In the genomic region with DNA sequence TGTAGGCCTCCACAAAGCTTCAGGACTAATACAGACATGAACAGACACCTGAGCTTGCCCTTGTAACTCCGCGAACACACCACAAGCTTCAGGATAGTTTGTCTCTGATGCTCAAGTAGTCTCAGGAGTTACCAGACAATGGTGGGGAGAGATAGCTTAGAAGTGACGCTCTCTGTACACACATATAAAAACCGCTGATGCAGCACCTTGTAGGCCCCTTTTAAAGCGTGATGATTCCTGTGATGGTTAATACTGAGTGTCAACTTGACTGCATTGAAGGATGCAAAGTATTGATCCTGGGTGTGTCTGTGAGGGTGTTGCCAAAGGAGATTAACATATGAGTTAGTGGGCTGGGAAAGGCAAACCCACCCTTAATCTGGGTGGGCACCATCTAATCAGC, we compare ENCODE assay signal across 23 cellular contexts.
"Had no signal": no experiment of that assay in that cellular context is flagged by ENCODE, and none has a peak within 500 bp of the region (broad histone marks: within the 10 kb centered on the region; RNA-seq: fewer than 3 reads in every experiment).

No MANE protein-coding gene starts in this region.

- H3K9me3 ChIP-seq: SK-N-SH had no signal

- H3K27ac Mint-ChIP-seq: activated CD4-positive, alpha-beta memory T cell treated with anti-CD3 and anti-CD28 coated beads for 36 hours; activated CD4-positive, alpha-beta T cell treated with anti-CD3 and anti-CD28 coated beads, Interleukin-2, amount 10 ng/mL, durations not matched to agents 7 days and 5 days; activated naive CD4-positive, alpha-beta T cell treated with anti-CD3 and anti-CD28 coated beads, Interleukin-2, amount 10 ng/mL, durations not matched to agents 7 days and 5 days; activated T-helper 2 cell treated with anti-CD3 and anti-CD28 coated beads, Interferon-gamma antibody, Interleukin-2, Interleukin-4, amounts not matched to agents 10 μg/mL and 5 μg/mL and 100 μg/mL, durations not matched to agents 14 hours and 24 hours and 36 hours had no signal

- H3K4me3 Mint-ChIP-seq: activated CD4-positive, alpha-beta memory T cell treated with anti-CD3 and anti-CD28 coated beads for 36 hours; activated CD4-positive, alpha-beta T cell treated with anti-CD3 and anti-CD28 coated beads, Interleukin-2, amount 10 ng/mL, durations not matched to agents 7 days and 5 days had no signal

- H3K9me3 Mint-ChIP-seq: activated CD4-positive, alpha-beta memory T cell treated with anti-CD3 and anti-CD28 coated beads for 36 hours; activated CD4-positive, alpha-beta T cell treated with anti-CD3 and anti-CD28 coated beads, Interleukin-2, amount 10 ng/mL, durations not matched to agents 7 days and 5 days; activated naive CD4-positive, alpha-beta T cell treated with anti-CD3 and anti-CD28 coated beads, Interleukin-2, amount 10 ng/mL, durations not matched to agents 7 days and 5 days; activated naive CD8-positive, alpha-beta T cell treated with anti-CD3 and anti-CD28 coated beads for 36 hours; activated T-cell treated with anti-CD3 and anti-CD28 coated beads, Interleukin-2, amount 50 U/mL, for 72 hours; activated T-helper 2 cell treated with anti-CD3 and anti-CD28 coated beads, Interferon-gamma antibody, Interleukin-2, Interleukin-4, amounts not matched to agents 10 μg/mL and 5 μg/mL and 100 μg/mL, durations not matched to agents 14 hours and 24 hours and 36 hours had no signal

- H3K27ac ChIP-seq: VCaP had no signal

- H3K27me3 Mint-ChIP-seq: activated CD4-positive, alpha-beta T cell treated with anti-CD3 and anti-CD28 coated beads, Interleukin-2, amount 10 ng/mL, durations not matched to agents 7 days and 5 days; activated naive CD4-positive, alpha-beta T cell treated with anti-CD3 and anti-CD28 coated beads, Interleukin-2, amount 10 ng/mL, durations not matched to agents 7 days and 5 days; activated naive CD8-positive, alpha-beta T cell treated with anti-CD3 and anti-CD28 coated beads for 36 hours had no signal

- H3K9ac ChIP-seq: SK-N-SH had no signal

- H3K4me2 ChIP-seq: SK-N-SH had no signal

- ATAC-seq: activated T-cell treated with anti-CD3 and anti-CD28 coated beads, Interleukin-2, amount 50 U/mL, for 72 hours; Right ventricle myocardium inferior had no signal

- H3K36me3 Mint-ChIP-seq: activated CD4-positive, alpha-beta memory T cell treated with anti-CD3 and anti-CD28 coated beads for 36 hours; activated naive CD4-positive, alpha-beta T cell treated with anti-CD3 and anti-CD28 coated beads, Interleukin-2, amount 10 ng/mL, durations not matched to agents 7 days and 5 days; activated naive CD8-positive, alpha-beta T cell treated with anti-CD3 and anti-CD28 coated beads for 36 hours had no signal

- DNase-seq: activated CD4-positive, alpha-beta memory T cell treated with anti-CD3 and anti-CD28 coated beads for 36 hours; activated CD4-positive, alpha-beta T cell treated with anti-CD3 and anti-CD28 coated beads, Interleukin-2, amount 10 ng/mL, durations not matched to agents 7 days and 5 days; activated CD4-positive, CD25-positive, alpha-beta regulatory T cell; activated gamma-delta T cell treated with Interleukin-2 at 50 U/mL for 16 hours; activated naive CD4-positive, alpha-beta T cell treated with anti-CD3 and anti-CD28 coated beads, Interleukin-2, amount 10 ng/mL, durations not matched to agents 7 days and 5 days; activated naive CD8-positive, alpha-beta T cell treated with anti-CD3 and anti-CD28 coated beads for 36 hours; activated T-cell treated with anti-CD3 and anti-CD28 coated beads for 4 hours; activated T-cell treated with anti-CD3 and anti-CD28 coated beads, Interleukin-2, amount 50 U/mL, for 72 hours; caudate nucleus; MM.1S; NCI-H1105 treated with DMSO at 0.1 percent for 48 hours; NCI-H1436 treated with DMSO at 0.1 percent for 48 hours; NCI-H187; NCI-H2081; NCI-H2171; NCI-H2227 treated with DMSO at 0.1 percent for 48 hours; NCI-H526 treated with DMSO at 0.1 percent for 48 hours; NCI-H82; SK-N-SH; T-helper 1 cell had no signal
